7 cellular contexts compared by ENCODE assay signal in the genomic region with DNA sequence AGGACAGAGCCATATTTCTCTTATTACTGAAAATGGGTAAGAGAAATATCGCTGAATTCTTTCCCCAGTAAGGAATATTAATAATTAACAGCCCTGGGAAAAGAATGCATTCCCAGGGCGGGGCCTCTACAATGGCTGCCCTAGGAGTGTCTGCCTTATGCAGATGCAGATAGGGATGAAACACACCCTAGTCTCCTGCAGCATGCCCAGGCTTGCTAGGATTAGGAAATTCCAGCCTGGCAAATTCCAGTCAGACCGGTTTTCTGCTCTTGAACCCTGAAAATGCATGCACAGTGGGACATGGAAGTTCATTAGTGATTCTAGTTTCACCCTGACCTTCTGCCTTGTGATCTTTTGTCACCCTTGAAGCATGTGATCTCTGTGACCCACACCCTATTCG. TPM values are rescaled to one million over a fixed set of nuclear protein-coding genes. Genes with fewer than 3 reads are reported as not detected.
DNase-seq lines count a peak whose midpoint lies in the region; ATAC-seq and TF ChIP-seq lines count a peak whose summit lies in the region.
"Not testable (repeated sequence)": the region's sequence is repeated elsewhere in the genome, so short reads cannot be mapped to it uniquely, and the experiment has no call there.

No MANE protein-coding gene starts in this region.

- H3K9me3 ChIP-seq in mammary epithelial cell (replicated peaks; ENCODE audit: insufficient read depth, low read length) = not testable (repeated sequence)

- in situ Hi-C loops in Caki2 (cut with HindIII; ENCODE audit: low pct_unique_long_range_greater_than_20kb, low sequenced_read_pairs); mammary epithelial cell (cut with MboI; ENCODE audit: low sequenced_read_pairs in 2 of 2): not testable (repeated sequence)

- H3K9me3 Mint-ChIP-seq in GM23338 (peaks cover 70% of the 10 kb centered on the region), WTC11 (peaks cover 77% of the 10 kb centered on the region)
- H3K9me3 Mint-ChIP-seq in type B pancreatic cell = not testable (repeated sequence)

- H3K4me3 Mint-ChIP-seq in GM23338, WTC11, type B pancreatic cell: not testable (repeated sequence)

- H3K27me3 ChIP-seq in GM23338 (ENCODE audit: insufficient read depth); mammary epithelial cell (ENCODE audit: insufficient read depth, low read length): not testable (repeated sequence)

- not testable (repeated sequence) for H3K9me2 ChIP-seq in GM23338 (ENCODE audit: insufficient read depth)

- ATAC-seq in GM23338, WTC11: not testable (repeated sequence)

- not testable (repeated sequence) for H3K79me2 ChIP-seq in GM23338 (replicated peaks; ENCODE audit: insufficient read depth); mammary epithelial cell (ENCODE audit: insufficient read depth, low read length)

- H3K27ac Mint-ChIP-seq in GM23338 (peak overlapping the region; percentile 87), WTC11 (peak overlapping the region; percentile 79; the same call in 1 of the 2 replicates), type B pancreatic cell (peak overlapping the region; percentile 73)

- H3K4me1 ChIP-seq in GM23338 (ENCODE audit: insufficient read depth); mammary epithelial cell (ENCODE audit: insufficient read depth, low read length): not testable (repeated sequence)

- H3K9ac ChIP-seq in mammary epithelial cell (ENCODE audit: insufficient read depth, low read length) = not testable (repeated sequence)

- H2AFZ ChIP-seq in GM23338; mammary epithelial cell (ENCODE audit: low read depth, low read length): not testable (repeated sequence)

- not testable (repeated sequence) for H4K20me1 ChIP-seq in GM23338 (replicated peaks; ENCODE audit: insufficient read depth); mammary epithelial cell (ENCODE audit: insufficient read depth, low read length)

- dilution Hi-C loops in mammary epithelial cell (cut with HindIII; ENCODE audit: low sequenced_read_pairs) = not testable (repeated sequence)

- DNase-seq in Caki2 (ENCODE audit: low read depth) (peak; percentile 50), GM23338 (ENCODE audit: low spot score) (peak; percentile 45), NCI-H1417 (lab: John Stamatoyannopoulos, UW) (peak in 2 of 3 experiments; percentile 4 to 18), mammary epithelial cell (peak; percentile 44), glomerular visceral epithelial cell (ENCODE audit: extremely low spot score) (peak; percentile 33)
- not testable (repeated sequence) for DNase-seq in WTC11 (ENCODE audit: low spot score); type B pancreatic cell (ENCODE audit: extremely low spot score, unreplicated experiment)

- peaks cover 57% of the 10 kb centered on the region for H3K36me3 Mint-ChIP-seq in GM23338 (ENCODE audit: low read depth)
- peaks cover 65% of the 10 kb centered on the region for H3K36me3 Mint-ChIP-seq in WTC11
- H3K36me3 Mint-ChIP-seq in type B pancreatic cell = not testable (repeated sequence)

- not testable (repeated sequence) for H3K4me3 ChIP-seq in GM23338; mammary epithelial cell (replicated peaks in 1 of 3; ENCODE audit: insufficient read depth in 1 of 3, low read depth in 2 of 3, low read length in 3 of 3)

- not testable (repeated sequence) for H3K36me3 ChIP-seq in GM23338 (ENCODE audit: insufficient read depth); mammary epithelial cell (ENCODE audit: insufficient read depth, low read length)

- not testable (repeated sequence) for BruUV-seq in mammary epithelial cell (replicated peaks; lab: Mats Ljungman, UMichigan)

- H3K4me1 Mint-ChIP-seq in GM23338 (peaks cover 19% of the 10 kb centered on the region), WTC11 (peaks cover 16% of the 10 kb centered on the region)
- H3K4me1 Mint-ChIP-seq in type B pancreatic cell (ENCODE audit: unreplicated experiment) = not testable (repeated sequence)

- CTCF ChIA-PET in WTC11 (lab: Charles Lee); mammary epithelial cell (lab: Charles Lee; ENCODE audit: low non-redundant PET): not testable (repeated sequence)

- H3K4me2 ChIP-seq in GM23338; mammary epithelial cell (ENCODE audit: insufficient read depth, low read depth, low read length): not testable (repeated sequence)

- WGBS in mammary epithelial cell (ENCODE audit: low coverage, missing lambda C conversion rate) = 90% methylated on average over 4 of the region's 4 CpGs

- TF ChIP-seq CTCF in GM23338 (conservative IDR thresholded peaks at IDR 0.05; ENCODE audit: low read depth in 2 of 2); WTC11 (IDR thresholded peaks at IDR 0.05); mammary epithelial cell (conservative IDR thresholded peaks at IDR 0.05 in 1 of 2, IDR thresholded peaks at IDR 0.05 in 1 of 2; ENCODE audit: extremely low read depth in 1 of 2, insufficient read depth in 1 of 2, low read depth in 1 of 2, low read length in 2 of 2); type B pancreatic cell (conservative IDR thresholded peaks at IDR 0.05): not testable (repeated sequence)

- H3F3A ChIP-seq in GM23338 (replicated peaks; ENCODE audit: low read depth) = not testable (repeated sequence)

- intact Hi-C loops in mammary epithelial cell (cut with micrococcal nuclease) = not testable (repeated sequence)

- not testable (repeated sequence) for H3K27me3 Mint-ChIP-seq in GM23338 (ENCODE audit: insufficient read depth, low read depth, poor library complexity); type B pancreatic cell
- peaks cover 10% of the 10 kb centered on the region for H3K27me3 Mint-ChIP-seq in WTC11 (ENCODE audit: low read depth)

- POLR2A ChIA-PET in WTC11 (lab: Charles Lee) = not testable (repeated sequence)

- peak overlapping the region; percentile 80; the same call in 1 of the 2 replicates for H3K27ac ChIP-seq in GM23338 (ENCODE audit: low read depth)
- H3K27ac ChIP-seq in mammary epithelial cell (ENCODE audit: insufficient read depth, low read depth, low read length) = not testable (repeated sequence)

TF ChIP-seq in GM23338, 12 proteins besides CTCF, POLR2A, EP300 and RAD21:
- TF ChIP-seq ZNF331 (CRISPR knock-in tag; IDR thresholded peaks at IDR 0.05; ENCODE audit: low read depth) = peak; percentile 69
TF ChIP-seq in GM23338: peak in this region for 1; not testable (repeated sequence) for 11.

TF ChIP-seq in WTC11, 78 proteins besides CTCF, POLR2A, EP300 and RAD21:
- 0 out of 2 replicates have a peak, but pooled peaks have one; percentile 30 for TF ChIP-seq TP53 (CRISPR knock-in tag; IDR thresholded peaks at IDR 0.05)

RNA-seq across cellular contexts. Expression of a gene that starts 9.0 kb away (rescaled TPM):
- total RNA-seq in Caki2 (2014; rRNA removed; shearing (Covaris generic); ENCODE audit: low replicate concordance) = 8.9 and 19.0 TPM in 2 replicates
- total RNA-seq in GM23338 (2014; rRNA removed; shearing (Covaris generic)) = 36.9 and 42.3 TPM in 2 replicates
- polyA plus RNA-seq in GM23338 (2016; fragmentation: Nextera tagmentation; extraction: Ambion mirVana) (6.5 and 8.5 TPM in 2 replicates), mammary epithelial cell (10.1 TPM)
- total RNA-seq in WTC11 (2021) (31.7 to 38.3 TPM (median 33.4 TPM) in 3 replicates), mammary epithelial cell (10 to 100 TPM; 26.3 to 36.5 TPM), type B pancreatic cell (ENCODE audit: low replicate concordance) (29.5 and 37.6 TPM in 2 replicates)
- polyA minus RNA-seq in mammary epithelial cell = 25.8 TPM
